16 cellular contexts compared by ENCODE assay signal in the genomic region with DNA sequence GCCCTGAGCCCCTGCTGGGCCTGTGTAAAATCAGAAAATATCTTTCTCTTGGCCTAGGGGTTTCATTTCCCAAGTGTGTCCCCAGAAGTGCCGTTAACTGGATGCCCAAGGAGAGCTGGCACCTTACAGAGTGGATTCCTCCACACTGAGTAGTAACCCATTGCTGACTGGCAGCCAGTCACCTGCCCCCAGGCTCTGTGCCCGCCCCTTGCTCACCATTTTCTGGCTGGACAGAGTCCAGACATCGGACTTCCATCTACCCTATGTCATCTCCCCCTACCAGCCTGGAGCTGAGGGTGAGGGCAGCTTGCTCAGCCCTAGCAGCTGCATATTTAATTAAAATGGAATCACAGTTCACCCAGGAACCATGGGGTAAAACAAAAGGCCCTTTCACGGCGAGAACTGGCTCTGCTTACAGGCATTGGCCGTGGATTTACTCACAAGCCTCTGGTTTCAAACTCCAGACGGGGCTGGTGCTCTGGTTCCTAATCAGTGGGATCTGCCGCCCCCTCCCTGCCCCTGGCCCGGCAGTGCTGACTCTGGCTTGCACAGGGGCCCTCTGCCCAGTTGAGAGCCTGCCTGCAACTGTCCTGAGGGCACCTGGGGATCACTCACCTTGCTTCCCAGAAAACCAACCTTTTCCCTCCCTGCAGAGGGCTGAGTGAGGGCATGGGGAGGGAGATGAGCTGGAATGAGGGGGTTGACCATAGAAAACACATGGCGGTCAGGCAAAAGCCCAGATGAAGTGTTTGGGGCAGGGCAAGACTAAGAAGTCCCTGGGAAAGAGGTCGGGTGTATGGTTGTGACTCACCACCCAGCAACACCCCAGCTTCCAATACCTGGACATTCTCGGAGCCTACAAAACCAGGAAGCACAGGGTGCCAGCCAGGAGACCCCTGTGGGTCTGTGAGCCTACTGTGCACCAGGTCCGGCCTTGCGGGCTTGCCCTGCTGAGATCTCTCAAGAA.
DNase-seq lines count a peak whose midpoint lies in the region; ATAC-seq, FAIRE-seq and TF ChIP-seq lines count a peak whose summit lies in the region.
"Had no signal": no experiment of that assay in that cellular context is flagged by ENCODE, and none has a peak within 500 bp of the region (broad histone marks: within the 10 kb centered on the region; RNA-seq: fewer than 3 reads in every experiment).

No MANE protein-coding gene starts in this region.

- H4K20me1 ChIP-seq in GM23338 (replicated peaks; ENCODE audit: insufficient read depth) = no peaks in the 10 kb centered on the region

- no peak for TF ChIP-seq POLR2A in GM12892 (IDR thresholded peaks at IDR 0.05; ENCODE audit: low read depth, low read length)

- H3K27ac ChIP-seq in GM23338 (ENCODE audit: low read depth) (no peak overlapping the region), cingulate gyrus (ENCODE audit: low read depth, low read length) (peak overlapping the region; percentile 31)

- peaks cover 21% of the 10 kb centered on the region for H3K4me1 Mint-ChIP-seq in GM23338

- H3K79me2 ChIP-seq in GM23338 (replicated peaks; ENCODE audit: insufficient read depth) = no peaks in the 10 kb centered on the region

- no peaks in the 10 kb centered on the region for H3K36me3 ChIP-seq in GM23338 (ENCODE audit: insufficient read depth)

- H3K27ac Mint-ChIP-seq in GM23338 = no peak overlapping the region
- H3K27ac Mint-ChIP-seq: activated CD4-positive, alpha-beta T cell treated with anti-CD3 and anti-CD28 coated beads, Interleukin-2, amount 10 ng/mL, durations not matched to agents 24 days and 14 days; B cell had no signal

- H3K27me3 ChIP-seq in GM23338 (ENCODE audit: insufficient read depth) = no peaks in the 10 kb centered on the region

- H3K4me3 ChIP-seq in GM23338 = no peak overlapping the region

- H3K9me2 ChIP-seq in GM23338 (ENCODE audit: insufficient read depth) = no peaks in the 10 kb centered on the region

- no peak for FAIRE-seq in GM12892 (lab: Jason Lieb, UNC)
- FAIRE-seq: RCC 7860 had no signal

- H3K4me2 ChIP-seq in GM23338 = no peak overlapping the region

- H3K9me3 Mint-ChIP-seq in GM23338 = no peaks in the 10 kb centered on the region
- H3K9me3 Mint-ChIP-seq: activated CD4-positive, alpha-beta T cell treated with anti-CD3 and anti-CD28 coated beads, Interleukin-2, amount 10 ng/mL, durations not matched to agents 24 days and 14 days had no signal

- no peaks in the 10 kb centered on the region for H3K36me3 Mint-ChIP-seq in GM23338 (ENCODE audit: low read depth)

- H3K27me3 Mint-ChIP-seq in GM23338 (ENCODE audit: insufficient read depth, low read depth, poor library complexity) = peaks cover 7% of the 10 kb centered on the region

- no peak for DNase-seq in GM23338 (ENCODE audit: low spot score)
- DNase-seq in RPMI7951 (ENCODE audit: low read depth) = peak; percentile 21
- peak in 46 of 56 donors; percentile 16 to 78 (median 45) for DNase-seq in nucleus accumbens (lab: John Stamatoyannopoulos, UW)
- no peak for DNase-seq in GM12892 (ENCODE audit: insufficient read length)
- DNase-seq in D341Med (ENCODE audit: low spot score) = no peak
- DNase-seq in MV-4-11 (lab: John Stamatoyannopoulos, UW) = no peak
- no peak for DNase-seq in GM19240 (ENCODE audit: insufficient read length, low spot score)
- DNase-seq: activated CD4-positive, alpha-beta T cell treated with anti-CD3 and anti-CD28 coated beads, Interleukin-2, amount 10 ng/mL, durations not matched to agents 24 days and 14 days; activated naive CD4-positive, alpha-beta T cell treated with Interleukin-2 at 50 U/mL for 16 hours; mesenchymal stem cell; NCI-H187 treated with DMSO at 0.1 percent for 48 hours; NCI-H69; stimulated activated CD4-positive, alpha-beta T cell treated with anti-CD3 and anti-CD28 coated beads, Interleukin-2, amount 100 ng/mL, for 48 hours had no signal

- ATAC-seq in GM23338 = peak; percentile 68

- H3K4me3 Mint-ChIP-seq in GM23338 = no peak overlapping the region
- H3K4me3 Mint-ChIP-seq: activated CD4-positive, alpha-beta T cell treated with anti-CD3 and anti-CD28 coated beads, Interleukin-2, amount 10 ng/mL, durations not matched to agents 24 days and 14 days; B cell had no signal

- H2AFZ ChIP-seq in GM23338 = no peak overlapping the region

- H3K4me1 ChIP-seq in GM23338 (ENCODE audit: insufficient read depth) = no peaks in the 10 kb centered on the region

- H3F3A ChIP-seq in GM23338 (replicated peaks; ENCODE audit: low read depth) = no peaks in the 10 kb centered on the region

- TF ChIP-seq CTCF in GM23338 (conservative IDR thresholded peaks at IDR 0.05; ENCODE audit: low read depth in 2 of 2) = no peak

TF ChIP-seq in GM23338, 12 proteins besides CTCF, POLR2A, EP300 and RAD21:
- TF ChIP-seq CREB1 (CRISPR knock-in tag; IDR thresholded peaks at IDR 0.05; ENCODE audit: low read depth) (no peak), EZH2 (IDR thresholded peaks at IDR 0.05; ENCODE audit: low read depth, unreplicated experiment) (no peak), STAT1 (IDR thresholded peaks at IDR 0.05; ENCODE audit: unreplicated experiment) (no peak)

Comparison
In these comparisons a context has a peak if more than half of its experiments do, and no peak if none do; other contexts are left out.
1. DNase-seq: peak in RPMI7951 (single experiment) and nucleus accumbens (46 of 56); none in GM23338 (single experiment), GM12892 (single experiment), D341Med (single experiment), MV-4-11 (single experiment) and GM19240 (single experiment).